Comparison of ENCODE assay signal across 14 cellular contexts in genomic region chr3:46865034-46865507, GRCh38. TPM values are rescaled to one million over a fixed set of nuclear protein-coding genes. Genes with fewer than 3 reads are reported as not detected.
A peak's percentile ranks its signal among the peaks of the same experiment; 100 is the strongest.
DNase-seq lines count a peak whose midpoint lies in the region; ATAC-seq, FAIRE-seq and TF ChIP-seq lines count a peak whose summit lies in the region.
"Had no signal": no experiment of that assay in that cellular context is flagged by ENCODE, and none has a peak within 500 bp of the region (broad histone marks: within the 10 kb centered on the region; RNA-seq: fewer than 3 reads in every experiment).

No MANE protein-coding gene starts in this region.

- H3K4me1 Mint-ChIP-seq in mesothelial cell of epicardium, result peaks cover 14% of the 10 kb centered on the region
- H3K4me1 Mint-ChIP-seq: activated CD4-positive, alpha-beta T cell treated with anti-CD3 and anti-CD28 coated beads, Interleukin-2, amount 10 ng/mL, durations not matched to agents 7 days and 5 days had no signal

- no peaks in the 10 kb centered on the region for H3K36me3 Mint-ChIP-seq in mesothelial cell of epicardium

- WGBS in aorta, 2 donors, result 62% methylated on average over 12 of the region's 12 CpGs

- ATAC-seq in aorta (ENCODE audit: low FRiP score) (no peak), HG03108 (IDR thresholded peaks at IDR 0.05; ENCODE audit: unreplicated experiment) (no peak)
- ATAC-seq: A549 had no signal

- no peak overlapping the region for H3K4me3 Mint-ChIP-seq in mesothelial cell of epicardium
- H3K4me3 Mint-ChIP-seq: activated CD4-positive, alpha-beta T cell treated with anti-CD3 and anti-CD28 coated beads, Interleukin-2, amount 10 ng/mL, durations not matched to agents 7 days and 5 days; activated T-helper 1 cell treated with anti-CD3 and anti-CD28 coated beads, Interleukin-12 subunit alpha, Interleukin-12 subunit beta, Interleukin-2, Interleukin-4 antibody, amounts not matched to agents 30 ng/mL and 10 ng/mL and 1 ng/mL, durations not matched to agents 14 hours and 24 hours and 36 hours had no signal

- H3K9me3 ChIP-seq in aorta (ENCODE audit: control insufficient read depth, low read length), result no peaks in the 10 kb centered on the region
- H3K9me3 ChIP-seq: A549, thoracic aorta had no signal

- no peaks in the 10 kb centered on the region for H3K27me3 Mint-ChIP-seq in mesothelial cell of epicardium (ENCODE audit: low read depth)
- H3K27me3 Mint-ChIP-seq: activated CD4-positive, alpha-beta T cell treated with anti-CD3 and anti-CD28 coated beads, Interleukin-2, amount 10 ng/mL, durations not matched to agents 7 days and 5 days had no signal

- intact Hi-C loops in aorta (cut with DNase I), result loop anchor here (5.0 to 10.0 kb wide), 2 partner anchors 42 to 460 kb away; no protein-coding TSS in a partner anchor

- no peaks in the 10 kb centered on the region for H3K36me3 ChIP-seq in aorta (ENCODE audit: control insufficient read depth in 1 of 2, insufficient read depth in 2 of 2, low read length in 1 of 2)
- H3K36me3 ChIP-seq: thoracic aorta had no signal

- peak overlapping the region; percentile 31 for H3K27ac Mint-ChIP-seq in mesothelial cell of epicardium
- H3K27ac Mint-ChIP-seq: activated CD4-positive, alpha-beta T cell treated with anti-CD3 and anti-CD28 coated beads, Interleukin-2, amount 10 ng/mL, durations not matched to agents 7 days and 5 days; activated T-helper 1 cell treated with anti-CD3 and anti-CD28 coated beads, Interleukin-12 subunit alpha, Interleukin-12 subunit beta, Interleukin-2, Interleukin-4 antibody, amounts not matched to agents 30 ng/mL and 10 ng/mL and 1 ng/mL, durations not matched to agents 14 hours and 24 hours and 36 hours had no signal

- no peaks in the 10 kb centered on the region for H3K4me1 ChIP-seq in aorta (ENCODE audit: control insufficient read depth in 1 of 2, insufficient read depth in 2 of 2, low read length in 2 of 2)
- H3K4me1 ChIP-seq: A549 had no signal

- DNase-seq in SKM-1 treated with dmso at 0.1 percent for 144 hours (lab: John Stamatoyannopoulos, UW; ENCODE audit: unreplicated experiment) (peak; percentile 24), SKM-1 (lab: John Stamatoyannopoulos, UW; ENCODE audit: unreplicated experiment) (no peak), fibroblast of the aortic adventitia (ENCODE audit: low read depth) (peak; percentile 26), mesothelial cell of epicardium (ENCODE audit: low spot score in 2 of 2, unreplicated experiment in 2 of 2) (no peak), aorta (peak; percentile 51 to 69), GM19239 (ENCODE audit: insufficient read length, low spot score) (no peak), GM12891 (ENCODE audit: insufficient read length, low spot score) (no peak)
- DNase-seq: activated CD4-positive, alpha-beta T cell treated with anti-CD3 and anti-CD28 coated beads, Interleukin-2, amount 10 ng/mL, durations not matched to agents 7 days and 5 days; NCI-H2081 treated with DMSO at 0.1 percent for 48 hours had no signal

- no peak for TF ChIP-seq POLR2A in GM12891 (IDR thresholded peaks at IDR 0.05; ENCODE audit: low read depth, low read length)

- FAIRE-seq in GM19239 (lab: Jason Lieb, UNC) (no peak), GM12891 (lab: Jason Lieb, UNC) (no peak)
- FAIRE-seq: A549 had no signal

- H3K27ac ChIP-seq in aorta (ENCODE audit: low read depth in 1 of 2, low read length in 2 of 2), result no peak overlapping the region
- H3K27ac ChIP-seq: A549 had no signal

- no peak for TF ChIP-seq CTCF in fibroblast of the aortic adventitia (IDR thresholded peaks at IDR 0.05; ENCODE audit: insufficient read depth, low read length)
- no peak for TF ChIP-seq CTCF in mesothelial cell of epicardium (IDR thresholded peaks at IDR 0.05; ENCODE audit: unreplicated experiment)

- no peaks in the 10 kb centered on the region for H3K9me3 Mint-ChIP-seq in mesothelial cell of epicardium
- H3K9me3 Mint-ChIP-seq: activated CD4-positive, alpha-beta T cell treated with anti-CD3 and anti-CD28 coated beads, Interleukin-2, amount 10 ng/mL, durations not matched to agents 7 days and 5 days; activated T-helper 1 cell treated with anti-CD3 and anti-CD28 coated beads, Interleukin-12 subunit alpha, Interleukin-12 subunit beta, Interleukin-2, Interleukin-4 antibody, amounts not matched to agents 30 ng/mL and 10 ng/mL and 1 ng/mL, durations not matched to agents 14 hours and 24 hours and 36 hours had no signal

- H3K27me3 ChIP-seq in aorta (ENCODE audit: control insufficient read depth in 1 of 2, insufficient read depth in 2 of 2, low read length in 1 of 2), result no peaks in the 10 kb centered on the region

- H3K4me3 ChIP-seq in fibroblast of the aortic adventitia (ENCODE audit: low read depth, low read length), result no peak overlapping the region
- no peak overlapping the region for H3K4me3 ChIP-seq in aorta (ENCODE audit: low read length in 2 of 2)
- H3K4me3 ChIP-seq: A549, thoracic aorta had no signal

TF ChIP-seq in GM12891, 5 proteins besides CTCF, POLR2A, EP300 and RAD21:
- TF ChIP-seq POLR2AphosphoS5 (IDR thresholded peaks at IDR 0.05; ENCODE audit: low read depth, low read length) (no peak), SPI1 (IDR thresholded peaks at IDR 0.05; ENCODE audit: low read depth, low read length) (no peak), PAX5 (IDR thresholded peaks at IDR 0.05; ENCODE audit: insufficient read depth, low read length, severe bottlenecking) (no peak), POU2F2 (IDR thresholded peaks at IDR 0.05; ENCODE audit: low read depth, low read length) (no peak), TAF1 (IDR thresholded peaks at IDR 0.05; ENCODE audit: low read depth, low read length) (no peak)

RNA-seq across cellular contexts. Expression of gene MYL3, which starts 1.8 kb away (rescaled TPM):
- total RNA-seq in fibroblast of the aortic adventitia (ENCODE audit: low replicate concordance), result not detected in 2 replicates
- total RNA-seq in mesothelial cell of epicardium, result 5.2 to 6.8 TPM (median 5.3 TPM) in 3 replicates
- total RNA-seq in aorta, result 1 to 10 TPM; 1.8 to 3.0 TPM
- 10 to 100 TPM in 1 of 2 donors, 1 to 10 TPM in 1; 2.6 to 14.3 TPM for polyA plus RNA-seq in aorta
- polyA plus RNA-seq in GM12891 (2012; ENCODE audit: low read depth, missing spikeins), result 0.18 TPM
- total RNA-seq: activated CD4-positive, alpha-beta T cell treated with anti-CD3 and anti-CD28 coated beads, Interleukin-2, amount 10 ng/mL, durations not matched to agents 7 days and 5 days; activated T-helper 1 cell treated with anti-CD3 and anti-CD28 coated beads, Interleukin-12 subunit alpha, Interleukin-12 subunit beta, Interleukin-2, Interleukin-4 antibody, amounts not matched to agents 30 ng/mL and 10 ng/mL and 1 ng/mL, durations not matched to agents 14 hours and 24 hours and 36 hours; T-helper 2 cell treated with Interferon-gamma antibody and Interleukin-4, amounts not matched to agents 100 ng/mL and 5 ng/mL, for 36 hours had no signal

RNA-seq across cellular contexts. Expression of gene PTH1R, which starts 12.4 kb away (rescaled TPM):
- total RNA-seq in fibroblast of the aortic adventitia (ENCODE audit: low replicate concordance) (0.16 TPM in 1 of 2 replicates, not detected in the other), mesothelial cell of epicardium (34.3 to 38.0 TPM (median 36.4 TPM) in 3 replicates), aorta (1 to 10 TPM; 6.6 to 6.7 TPM)
- 10 to 100 TPM in 1 of 2 donors, 1 to 10 TPM in 1; 8.4 to 38.6 TPM for polyA plus RNA-seq in aorta
- 0.06 TPM for polyA plus RNA-seq in GM12891 (2012; ENCODE audit: low read depth, missing spikeins)
- total RNA-seq: activated CD4-positive, alpha-beta T cell treated with anti-CD3 and anti-CD28 coated beads, Interleukin-2, amount 10 ng/mL, durations not matched to agents 7 days and 5 days; activated T-helper 1 cell treated with anti-CD3 and anti-CD28 coated beads, Interleukin-12 subunit alpha, Interleukin-12 subunit beta, Interleukin-2, Interleukin-4 antibody, amounts not matched to agents 30 ng/mL and 10 ng/mL and 1 ng/mL, durations not matched to agents 14 hours and 24 hours and 36 hours; T-helper 2 cell treated with Interferon-gamma antibody and Interleukin-4, amounts not matched to agents 100 ng/mL and 5 ng/mL, for 36 hours had no signal

Comparison
In these comparisons a context has a peak if more than half of its experiments do, and no peak if none do; other contexts are left out.
1. DNase-seq: peak in SKM-1 treated with dmso at 0.1 percent for 144 hours (single experiment), fibroblast of the aortic adventitia (single experiment) and aorta (2 of 2); none in SKM-1 (single experiment), mesothelial cell of epicardium (0 of 2), GM19239 (single experiment) and GM12891 (single experiment).